In the genomic region with DNA sequence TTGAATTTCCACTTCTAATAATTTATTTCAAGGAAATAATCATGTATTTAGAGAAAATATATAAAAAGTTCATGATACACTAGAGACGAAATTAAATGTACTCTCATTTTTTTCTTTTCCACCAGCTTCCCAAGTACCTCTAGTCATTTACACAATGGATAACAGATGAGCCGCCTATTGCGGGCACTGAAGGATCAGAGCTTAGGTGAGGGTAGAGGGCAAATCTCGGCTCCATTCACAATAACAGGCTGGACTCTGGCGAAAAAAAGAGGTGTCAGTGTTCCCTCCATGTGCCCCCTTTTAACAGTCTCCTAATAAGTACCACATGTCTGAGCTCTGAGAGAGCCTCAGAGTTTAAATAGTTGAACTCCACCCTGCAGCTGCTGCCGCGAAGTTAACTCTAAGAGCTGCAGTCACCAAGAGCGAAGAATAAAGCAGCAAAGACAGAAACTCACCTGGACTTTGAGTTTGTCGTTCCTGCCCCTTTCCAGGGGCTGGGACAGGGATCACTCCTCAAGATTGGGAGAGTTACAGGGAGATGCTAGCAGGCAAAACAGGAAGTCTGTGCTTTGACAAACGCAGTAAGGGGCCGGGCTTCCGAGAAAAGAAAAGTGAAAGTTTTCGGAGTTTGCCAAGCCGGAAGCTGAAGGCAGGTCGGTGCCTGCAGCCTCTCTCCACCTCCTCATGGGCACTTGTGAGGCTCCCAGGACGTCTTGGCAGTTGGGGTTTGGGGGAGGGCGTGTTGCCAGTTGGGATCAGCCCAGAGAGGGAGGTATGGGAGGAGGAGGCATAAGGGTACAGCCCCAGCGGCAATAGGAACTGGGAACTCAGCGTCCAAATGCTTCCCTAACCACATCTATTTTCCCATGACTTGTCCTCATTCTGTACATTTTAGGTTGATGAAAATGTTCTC, we compare ENCODE assay signal across 1 cellular context.
A peak's percentile ranks its signal among the peaks of the same experiment; 100 is the strongest.
TF ChIP-seq lines count a peak whose summit lies in the region.

SP110 (minus strand) TSS at position 566 of the 913 bp plus-strand sequence. CDS start 3,057 bp downstream, outside the sequence.

TF ChIP-seq in HepG2, 621 proteins besides CTCF, POLR2A, EP300 and RAD21 (continued from another document and continues in another):
- TF ChIP-seq FUBP1 (CRISPR knock-in tag; IDR thresholded peaks at IDR 0.05; ENCODE audit: borderline replicate concordance) (0 out of 2 replicates have a peak, but pooled peaks have one; percentile 28), RBFOX2 (IDR thresholded peaks at IDR 0.05; ENCODE audit: low read depth, low read length) (peak; percentile 41; the same call in 1 of the 2 replicates), MTF1 (CRISPR knock-in tag; IDR thresholded peaks at IDR 0.05) (no peak), ZNF292 (CRISPR knock-in tag; IDR thresholded peaks at IDR 0.05; ENCODE audit: borderline replicate concordance, low read depth) (peak; percentile 74; the same call in 1 of the 2 replicates), ZNF326 (CRISPR knock-in tag; IDR thresholded peaks at IDR 0.05; ENCODE audit: borderline replicate concordance) (no peak), HMGXB3 (CRISPR knock-in tag; IDR thresholded peaks at IDR 0.05; ENCODE audit: borderline replicate concordance) (0 out of 2 replicates have a peak, but pooled peaks have one; percentile 19), ELK4 (CRISPR knock-in tag; IDR thresholded peaks at IDR 0.05; ENCODE audit: borderline replicate concordance) (no peak), ZBTB42 (CRISPR knock-in tag; IDR thresholded peaks at IDR 0.05) (no peak), ARNT (IDR thresholded peaks at IDR 0.05) (no peak), E2F5 (CRISPR knock-in tag; conservative IDR thresholded peaks at IDR 0.05) (no peak), TAF15 (IDR thresholded peaks at IDR 0.05; ENCODE audit: low read depth, low read length, poor library complexity, severe bottlenecking) (no peak), HES4 (CRISPR knock-in tag; IDR thresholded peaks at IDR 0.05; ENCODE audit: borderline replicate concordance) (no peak), SUZ12 (IDR thresholded peaks at IDR 0.05; ENCODE audit: low read depth, low read length) (no peak), BCL6 (CRISPR knock-in tag; IDR thresholded peaks at IDR 0.05) (peak; percentile 21; the same call in 1 of the 2 replicates), ZSCAN9 (CRISPR knock-in tag; IDR thresholded peaks at IDR 0.05; ENCODE audit: borderline replicate concordance) (peak; percentile 22; the same call in 1 of the 2 replicates), KDM2A (CRISPR knock-in tag; IDR thresholded peaks at IDR 0.05; ENCODE audit: borderline replicate concordance, low read depth) (no peak; the same call in 1 of the 2 replicates), ATF6 (CRISPR knock-in tag; conservative IDR thresholded peaks at IDR 0.05) (no peak), ZBTB38 (CRISPR knock-in tag; IDR thresholded peaks at IDR 0.05) (no peak), ZNF674 (CRISPR knock-in tag; IDR thresholded peaks at IDR 0.05; ENCODE audit: low read depth) (no peak), NCOR1 (IDR thresholded peaks at IDR 0.05; ENCODE audit: borderline replicate concordance, low read length) (no peak), CHD2 (IDR thresholded peaks at IDR 0.05; ENCODE audit: low read depth, low read length) (no peak), ZKSCAN5 (CRISPR knock-in tag; IDR thresholded peaks at IDR 0.05) (no peak), SMAD3 (CRISPR knock-in tag; IDR thresholded peaks at IDR 0.05) (peak; percentile 68; the same call in 1 of the 2 replicates), NR2C2 (CRISPR knock-in tag; IDR thresholded peaks at IDR 0.05; ENCODE audit: borderline replicate concordance) (peak; percentile 43; the same call in 1 of the 2 replicates), JDP2 (CRISPR knock-in tag; IDR thresholded peaks at IDR 0.05; ENCODE audit: borderline replicate concordance) (no peak), SOX6 (IDR thresholded peaks at IDR 0.05) (no peak), SOX6 (CRISPR knock-in tag; IDR thresholded peaks at IDR 0.05) (0 out of 2 replicates have a peak, but pooled peaks have one; percentile 31), ZBTB3 (CRISPR knock-in tag; IDR thresholded peaks at IDR 0.05; ENCODE audit: borderline replicate concordance, low read depth) (no peak), THAP7 (CRISPR knock-in tag; IDR thresholded peaks at IDR 0.05) (no peak)
- TF ChIP-seq, protein P1, sequence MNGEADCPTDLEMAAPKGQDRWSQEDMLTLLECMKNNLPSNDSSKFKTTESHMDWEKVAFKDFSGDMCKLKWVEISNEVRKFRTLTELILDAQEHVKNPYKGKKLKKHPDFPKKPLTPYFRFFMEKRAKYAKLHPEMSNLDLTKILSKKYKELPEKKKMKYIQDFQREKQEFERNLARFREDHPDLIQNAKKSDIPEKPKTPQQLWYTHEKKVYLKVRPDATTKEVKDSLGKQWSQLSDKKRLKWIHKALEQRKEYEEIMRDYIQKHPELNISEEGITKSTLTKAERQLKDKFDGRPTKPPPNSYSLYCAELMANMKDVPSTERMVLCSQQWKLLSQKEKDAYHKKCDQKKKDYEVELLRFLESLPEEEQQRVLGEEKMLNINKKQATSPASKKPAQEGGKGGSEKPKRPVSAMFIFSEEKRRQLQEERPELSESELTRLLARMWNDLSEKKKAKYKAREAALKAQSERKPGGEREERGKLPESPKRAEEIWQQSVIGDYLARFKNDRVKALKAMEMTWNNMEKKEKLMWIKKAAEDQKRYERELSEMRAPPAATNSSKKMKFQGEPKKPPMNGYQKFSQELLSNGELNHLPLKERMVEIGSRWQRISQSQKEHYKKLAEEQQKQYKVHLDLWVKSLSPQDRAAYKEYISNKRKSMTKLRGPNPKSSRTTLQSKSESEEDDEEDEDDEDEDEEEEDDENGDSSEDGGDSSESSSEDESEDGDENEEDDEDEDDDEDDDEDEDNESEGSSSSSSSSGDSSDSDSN (CRISPR knock-in tag; IDR thresholded peaks at IDR 0.05), result no peak
- TF ChIP-seq, protein P2, sequence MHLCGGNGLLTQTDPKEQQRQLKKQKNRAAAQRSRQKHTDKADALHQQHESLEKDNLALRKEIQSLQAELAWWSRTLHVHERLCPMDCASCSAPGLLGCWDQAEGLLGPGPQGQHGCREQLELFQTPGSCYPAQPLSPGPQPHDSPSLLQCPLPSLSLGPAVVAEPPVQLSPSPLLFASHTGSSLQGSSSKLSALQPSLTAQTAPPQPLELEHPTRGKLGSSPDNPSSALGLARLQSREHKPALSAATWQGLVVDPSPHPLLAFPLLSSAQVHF (CRISPR knock-in tag; IDR thresholded peaks at IDR 0.05), result no peak
- TF ChIP-seq, protein P3, sequence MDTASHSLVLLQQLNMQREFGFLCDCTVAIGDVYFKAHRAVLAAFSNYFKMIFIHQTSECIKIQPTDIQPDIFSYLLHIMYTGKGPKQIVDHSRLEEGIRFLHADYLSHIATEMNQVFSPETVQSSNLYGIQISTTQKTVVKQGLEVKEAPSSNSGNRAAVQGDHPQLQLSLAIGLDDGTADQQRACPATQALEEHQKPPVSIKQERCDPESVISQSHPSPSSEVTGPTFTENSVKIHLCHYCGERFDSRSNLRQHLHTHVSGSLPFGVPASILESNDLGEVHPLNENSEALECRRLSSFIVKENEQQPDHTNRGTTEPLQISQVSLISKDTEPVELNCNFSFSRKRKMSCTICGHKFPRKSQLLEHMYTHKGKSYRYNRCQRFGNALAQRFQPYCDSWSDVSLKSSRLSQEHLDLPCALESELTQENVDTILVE (CRISPR knock-in tag; IDR thresholded peaks at IDR 0.05), result no peak
- TF ChIP-seq, protein P4, sequence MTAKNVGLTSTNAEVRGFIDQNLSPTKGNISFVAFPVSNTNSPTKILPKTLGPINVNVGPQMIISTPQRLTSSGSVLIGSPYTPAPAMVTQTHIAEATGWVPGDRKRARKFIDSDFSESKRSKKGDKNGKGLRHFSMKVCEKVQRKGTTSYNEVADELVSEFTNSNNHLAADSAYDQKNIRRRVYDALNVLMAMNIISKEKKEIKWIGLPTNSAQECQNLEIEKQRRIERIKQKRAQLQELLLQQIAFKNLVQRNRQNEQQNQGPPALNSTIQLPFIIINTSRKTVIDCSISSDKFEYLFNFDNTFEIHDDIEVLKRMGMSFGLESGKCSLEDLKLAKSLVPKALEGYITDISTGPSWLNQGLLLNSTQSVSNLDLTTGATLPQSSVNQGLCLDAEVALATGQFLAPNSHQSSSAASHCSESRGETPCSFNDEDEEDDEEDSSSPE (CRISPR knock-in tag; IDR thresholded peaks at IDR 0.05), result no peak
- TF ChIP-seq, protein P5, sequence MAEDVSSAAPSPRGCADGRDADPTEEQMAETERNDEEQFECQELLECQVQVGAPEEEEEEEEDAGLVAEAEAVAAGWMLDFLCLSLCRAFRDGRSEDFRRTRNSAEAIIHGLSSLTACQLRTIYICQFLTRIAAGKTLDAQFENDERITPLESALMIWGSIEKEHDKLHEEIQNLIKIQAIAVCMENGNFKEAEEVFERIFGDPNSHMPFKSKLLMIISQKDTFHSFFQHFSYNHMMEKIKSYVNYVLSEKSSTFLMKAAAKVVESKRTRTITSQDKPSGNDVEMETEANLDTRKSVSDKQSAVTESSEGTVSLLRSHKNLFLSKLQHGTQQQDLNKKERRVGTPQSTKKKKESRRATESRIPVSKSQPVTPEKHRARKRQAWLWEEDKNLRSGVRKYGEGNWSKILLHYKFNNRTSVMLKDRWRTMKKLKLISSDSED (CRISPR knock-in tag; IDR thresholded peaks at IDR 0.05), result no peak
